8 cellular contexts compared by ENCODE assay signal in genomic region chr22:17172172-17172833, GRCh38. TPM values are rescaled to one million over a fixed set of nuclear protein-coding genes. Genes with fewer than 3 reads are reported as not detected.
DNase-seq lines count a peak whose midpoint lies in the region; ATAC-seq and TF ChIP-seq lines count a peak whose summit lies in the region.

No MANE protein-coding gene starts in this region.

- H3K27me3 Mint-ChIP-seq in central memory CD8-positive, alpha-beta T cell = peaks cover 9% of the 10 kb centered on the region

- H3K27ac ChIP-seq in 22Rv1 (peak overlapping the region; percentile 87), HL-60 (replicated peaks) (peak overlapping the region; percentile 34), transverse colon (peak overlapping the region; percentile 91 to 94 (median 92))

- H3K9me3 ChIP-seq in transverse colon = no peaks in the 10 kb centered on the region

- H3K4me1 Mint-ChIP-seq in central memory CD8-positive, alpha-beta T cell = peaks cover 6% of the 10 kb centered on the region

- DNase-seq in HL-60 (ENCODE audit: low read depth in 1 of 2, low spot score in 1 of 2) = no peak
- DNase-seq in central memory CD8-positive, alpha-beta T cell (ENCODE audit: low spot score in 2 of 2) = no peak
- DNase-seq in lower leg skin (ENCODE audit: low spot score in 2 of 2) = no peak
- no peak for DNase-seq in transverse colon
- DNase-seq in ACHN = no peak
- DNase-seq in AG08396 (ENCODE audit: low spot score) = no peak

- 59 to 60% methylated on average over 17 of the region's 17 CpGs for WGBS in lower leg skin, 2 donors
- 76% methylated on average over 17 of the region's 17 CpGs; no CpG with 5 or more reads in 1 of the 2 donors for WGBS in transverse colon (ENCODE audit: low coverage in 1 of 2), 2 donors

- in situ Hi-C loops in transverse colon (cut with MboI; ENCODE audit: low pct_ligation_motif_present in 1 of 4, low pct_unique_long_range_greater_than_20kb in 1 of 4, low sequenced_read_pairs in 3 of 4) = loop anchor here in 2 of 4 donors (10.0 kb wide), 2 partner anchors 98 to 332 kb away; no protein-coding TSS in a partner anchor
- in situ Hi-C loops in ACHN (cut with HindIII; ENCODE audit: low pct_ligation_motif_present, low pct_unique_long_range_greater_than_20kb, low sequenced_read_pairs) = no loop called here

- ATAC-seq in central memory CD8-positive, alpha-beta T cell (replicated peaks; ENCODE audit: extremely low read depth, poor library complexity, severe bottlenecking) = no peak
- no peak for ATAC-seq in GM19328 (IDR thresholded peaks at IDR 0.05; ENCODE audit: unreplicated experiment)

- no peak for TF ChIP-seq POLR2A in lower leg skin (IDR thresholded peaks at IDR 0.05)
- no peak for TF ChIP-seq POLR2A in transverse colon (IDR thresholded peaks at IDR 0.05)

- H3K27ac Mint-ChIP-seq in central memory CD8-positive, alpha-beta T cell (ENCODE audit: low read depth) = no peak overlapping the region

- H3K27me3 ChIP-seq in HL-60 (ENCODE audit: insufficient read depth, poor library complexity, severe bottlenecking) = no peaks in the 10 kb centered on the region
- H3K27me3 ChIP-seq in transverse colon = no peaks in the 10 kb centered on the region

- H3K4me3 ChIP-seq in HL-60 (replicated peaks; ENCODE audit: insufficient read depth, low read length) = peak overlapping the region; percentile 69
- H3K4me3 ChIP-seq in lower leg skin (ENCODE audit: low read depth, poor library complexity, severe bottlenecking) = peak overlapping the region; percentile 43
- peak overlapping the region in 3 of 4 donors; percentile 61 to 82 (median 81) for H3K4me3 ChIP-seq in transverse colon

- TF ChIP-seq EP300 in transverse colon (IDR thresholded peaks at IDR 0.05; ENCODE audit: low read depth) = no peak

- intact Hi-C loops in lower leg skin (cut with DNase I; ENCODE audit: low total_unique reads) (loop anchor here (5.0 kb wide), 1 partner anchor 330 kb away; no protein-coding TSS in a partner anchor), transverse colon (cut with DNase I; ENCODE audit: low total_unique reads) (no loop called here)

- no peaks in the 10 kb centered on the region for H3K9me3 Mint-ChIP-seq in central memory CD8-positive, alpha-beta T cell

- H3K4me1 ChIP-seq in transverse colon = peaks cover 0 to 12% (median 7%) of the 10 kb centered on the region in 4 donors

- H3K4me3 Mint-ChIP-seq in central memory CD8-positive, alpha-beta T cell = peak overlapping the region; percentile 87

- TF ChIP-seq CTCF in 22Rv1 (IDR thresholded peaks at IDR 0.05) (no peak), HL-60 (IDR thresholded peaks at IDR 0.05; ENCODE audit: insufficient read depth, low read length) (no peak), lower leg skin (IDR thresholded peaks at IDR 0.05) (no peak), transverse colon (IDR thresholded peaks at IDR 0.05) (no peak)

- no peaks in the 10 kb centered on the region for H3K36me3 Mint-ChIP-seq in central memory CD8-positive, alpha-beta T cell (ENCODE audit: insufficient read depth)

- H3K36me3 ChIP-seq in transverse colon = no peaks in the 10 kb centered on the region

RNA-seq across cellular contexts. Expression of gene HDHD5, which starts 13.2 kb away (rescaled TPM):
- total RNA-seq in lower leg skin (10 to 100 TPM; 36.8 to 50.4 (median 39.7) TPM), transverse colon (10 to 100 TPM; 24.7 to 51.9 (median 42.3) TPM)

RNA-seq across cellular contexts. Expression of gene ADA2, which starts 46.9 kb away (rescaled TPM):
- total RNA-seq in lower leg skin (1 to 10 TPM; 2.1 to 7.7 (median 4.6) TPM), transverse colon (10 to 100 TPM in 2 of 4 donors, 1 to 10 TPM in 2; 1.4 to 28.4 (median 12.0) TPM)

RNA-seq across cellular contexts. Expression of gene TMEM121B, which starts 51.1 kb away (rescaled TPM):
- total RNA-seq in lower leg skin = 1 to 10 TPM in 2 of 4 donors, under 1 TPM in 2; 0.53 to 2.6 (median 1.0) TPM
- total RNA-seq in transverse colon = under 1 TPM in 3 of 4 donors, not detected in 1; under 0.01 to 0.20 (median 0.16) TPM

Comparison
In these comparisons a context has a peak if more than half of its experiments do, and no peak if none do; other contexts are left out.
1. H3K27ac ChIP-seq: peak in every context shown above with its lines; median percentile 92 in transverse colon; 87 in 22Rv1; 34 in HL-60.